ENCODE assay signal across 9 cellular contexts in the genomic region with DNA sequence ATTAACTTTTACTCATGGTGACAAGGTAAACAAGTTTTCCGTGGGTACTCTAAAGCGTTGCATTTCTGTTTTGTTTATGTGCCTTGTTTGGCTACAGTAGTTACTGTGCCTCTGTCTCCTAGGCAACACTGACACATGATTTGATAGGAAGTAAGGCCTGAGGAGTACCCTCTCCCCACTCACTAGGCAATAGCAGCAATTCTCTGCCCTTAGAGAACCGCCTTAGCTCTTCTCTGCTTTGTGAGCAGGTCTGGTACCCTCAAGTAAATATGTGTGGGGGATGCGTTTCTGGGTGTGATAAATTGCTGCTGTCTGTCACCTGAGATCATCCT. TPM values are rescaled to one million over a fixed set of nuclear protein-coding genes. Genes with fewer than 3 reads are reported as not detected.
DNase-seq lines count a peak whose midpoint lies in the region; ATAC-seq and TF ChIP-seq lines count a peak whose summit lies in the region.
"Had no signal": no experiment of that assay in that cellular context is flagged by ENCODE, and none has a peak within 500 bp of the region (broad histone marks: within the 10 kb centered on the region; RNA-seq: fewer than 3 reads in every experiment).

Gene IL5RA (minus strand): TSS at position 76 of the 332 bp plus-strand sequence. CDS start 5,390 bp downstream, outside the sequence.

- peak; percentile 16 for DNase-seq in CD1c-positive myeloid dendritic cell (ENCODE audit: extremely low spot score)
- peak; percentile 55 for DNase-seq in NCI-H2029 (lab: John Stamatoyannopoulos, UW)
- peak; percentile 25 to 50 for DNase-seq in cardiac muscle cell (ENCODE audit: low read depth in 1 of 2, low spot score in 1 of 2)
- no peak for DNase-seq in dermis blood vessel endothelial cell
- DNase-seq in cerebellar cortex (ENCODE audit: low spot score), result no peak
- DNase-seq in NCI-H187 (lab: John Stamatoyannopoulos, UW), result no peak

- no peaks in the 10 kb centered on the region for H3K4me1 ChIP-seq in cardiac muscle cell (ENCODE audit: low read depth)

- no peak within 1 kb of the TSS for H3K4me3 ChIP-seq in cardiac muscle cell

- H3K27ac ChIP-seq in cardiac muscle cell, result no peak within 1 kb of the TSS

- TF ChIP-seq CTCF in cardiac muscle cell (IDR thresholded peaks at IDR 0.05; ENCODE audit: low read depth, low read length), result no peak

- no peaks in the 10 kb centered on the region for H3K9me3 ChIP-seq in cardiac muscle cell (ENCODE audit: low read depth)

- ATAC-seq in GM21515 (IDR thresholded peaks at IDR 0.05; ENCODE audit: unreplicated experiment), result peak; percentile 60
- ATAC-seq in GM18517 (IDR thresholded peaks at IDR 0.05; ENCODE audit: unreplicated experiment), result no peak

- H3K36me3 ChIP-seq in cardiac muscle cell, result no peaks in the 10 kb centered on the region

- H3K27me3 ChIP-seq in cardiac muscle cell, result no peaks in the 10 kb centered on the region

RNA-seq across cellular contexts. Expression of gene IL5RA, which starts in this region (rescaled TPM):
- total RNA-seq in cardiac muscle cell (0.07 TPM in 1 of 2 replicates, not detected in the other), dermis blood vessel endothelial cell (not detected in 2 replicates)
- not detected in 2 replicates for polyA plus RNA-seq in cardiac muscle cell
- total RNA-seq: neural crest cell had no signal

Comparison
In these comparisons a context has a peak if more than half of its experiments do, and no peak if none do; other contexts are left out.
1. Peak in DNase-seq in cardiac muscle cell; RNA of the gene not detected or under 1 TPM.
2. DNase-seq: peak in CD1c-positive myeloid dendritic cell (single experiment) and NCI-H2029 (single experiment); none in dermis blood vessel endothelial cell (single experiment), cerebellar cortex (single experiment) and NCI-H187 (0 of 2).